Comparison of ENCODE assay signal across 8 cellular contexts in the genomic region with DNA sequence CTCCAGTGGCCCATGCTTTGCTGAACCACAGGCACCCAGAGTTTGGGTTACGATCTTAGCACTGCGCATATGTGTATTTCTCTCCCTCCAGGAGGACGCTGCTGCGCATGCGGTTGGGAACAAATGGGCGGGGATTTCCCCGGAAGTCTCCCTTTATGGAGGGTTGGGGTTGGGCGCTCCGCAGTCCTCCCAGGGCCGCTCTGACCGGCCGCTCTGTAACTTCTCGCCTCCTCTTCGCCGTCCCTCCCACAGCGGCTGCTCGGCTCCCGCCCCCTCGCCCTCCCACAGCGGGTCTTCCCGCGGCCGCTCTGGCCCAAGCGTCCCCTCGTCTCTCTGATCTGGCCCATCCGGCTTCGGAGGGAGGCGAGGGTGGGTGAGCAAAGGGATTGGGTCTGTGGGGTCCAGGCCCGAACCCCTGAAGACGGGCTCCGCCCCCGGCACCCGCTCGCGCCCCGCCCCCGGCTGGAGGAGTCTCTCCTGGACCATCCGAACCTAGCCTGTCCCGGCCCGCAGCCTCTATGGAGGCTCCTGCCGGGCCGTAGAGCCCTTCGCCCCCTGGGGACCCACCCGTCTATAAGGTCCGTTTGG.
DNase-seq lines count a peak whose midpoint lies in the region; ATAC-seq, FAIRE-seq and TF ChIP-seq lines count a peak whose summit lies in the region.

MEGF8 (plus strand) TSS at position 328 of the 588 bp plus-strand sequence. CDS start 609 bp downstream, outside the sequence.

- peak; percentile 91 for ATAC-seq in HG03196 (IDR thresholded peaks at IDR 0.05; ENCODE audit: unreplicated experiment)

- TF ChIP-seq CTCF in AG09319 (IDR thresholded peaks at IDR 0.05; ENCODE audit: low read depth, low read length) = peak; percentile 96

- in situ Hi-C loops in GM18951 (cut with MboI; ENCODE audit: low sequenced_read_pairs, unreplicated experiment) = no loop called here

- DNase-seq in AG09319 (ENCODE audit: extremely low read depth, low read depth) (peak; percentile 97), NCI-H345 (lab: John Stamatoyannopoulos, UW) (peak; percentile 97), cerebellar cortex (ENCODE audit: low spot score) (peak; percentile 99)
- DNase-seq in activated CD4-positive, CD25-positive, alpha-beta regulatory T cell treated with anti-CD3 and anti-CD28 coated beads, Interleukin-2, amount 50 U/mL, for 16 hours (ENCODE audit: low read depth, low spot score) = peak; percentile 97
- DNase-seq in stimulated activated CD4-positive, alpha-beta T cell treated with anti-CD3 and anti-CD28 coated beads, Interleukin-12 subunit alpha, Interleukin-12 subunit beta, amount 100 ng/mL, for 4 hours = peak; percentile 96

- peak; percentile 99 for FAIRE-seq in islet of Langerhans (lab: Jason Lieb, UNC)

- peak; percentile 72 for TF ChIP-seq POLR2A in GM18951 (IDR thresholded peaks at IDR 0.05; ENCODE audit: extremely low read depth, insufficient read depth, insufficient read length)

Comparison
In these comparisons a context has a peak if more than half of its experiments do, and no peak if none do; other contexts are left out.
1. Peak in every context shown above with its lines: DNase-seq and ATAC-seq.